Comparison of ENCODE assay signal across 8 cellular contexts in genomic region chr1:150696151-150696550, GRCh38. TPM values are rescaled to one million over a fixed set of nuclear protein-coding genes. Genes with fewer than 3 reads are reported as not detected.
A peak's percentile ranks its signal among the peaks of the same experiment; 100 is the strongest.
DNase-seq lines count a peak whose midpoint lies in the region; ATAC-seq and TF ChIP-seq lines count a peak whose summit lies in the region.
"Had no signal": no experiment of that assay in that cellular context is flagged by ENCODE, and none has a peak within 500 bp of the region (broad histone marks: within the 10 kb centered on the region; RNA-seq: fewer than 3 reads in every experiment).

No MANE protein-coding gene starts in this region.

- H3K4me3 Mint-ChIP-seq in T-cell, result peak overlapping the region; percentile 94 to 99 (median 97)

- in situ Hi-C loops in ACHN (cut with HindIII; ENCODE audit: low pct_ligation_motif_present, low pct_unique_long_range_greater_than_20kb, low sequenced_read_pairs), result no loop called here

- peak overlapping the region; percentile 78 for H3K27ac ChIP-seq in HL-60 (replicated peaks)
- H3K27ac ChIP-seq in skin epidermis, result peak overlapping the region in 7 of 21 experiments; percentile 44 to 80 (median 76)
- no peak overlapping the region for H3K27ac ChIP-seq in caudate nucleus (ENCODE audit: low read depth, low read length)

- peak overlapping the region; percentile 65 to 89 for H3K27ac Mint-ChIP-seq in T-cell

- peaks cover 34 to 38% (median 35%) of the 10 kb centered on the region in 3 donors for H3K4me1 Mint-ChIP-seq in T-cell

- peak overlapping the region; percentile 56 for H3K4me3 ChIP-seq in HL-60 (replicated peaks; ENCODE audit: insufficient read depth, low read length)
- H3K4me3 ChIP-seq in foreskin fibroblast (ENCODE audit: low read depth in 1 of 2, low read length in 2 of 2), result peak overlapping the region; percentile 86 to 96
- H3K4me3 ChIP-seq in skin epidermis, result peak overlapping the region; percentile 44 to 68 (median 59)

- no peaks in the 10 kb centered on the region for H3K27me3 Mint-ChIP-seq in T-cell

- ATAC-seq in T-cell (replicated peaks in 1 of 4) (no peak), GM18517 (IDR thresholded peaks at IDR 0.05; ENCODE audit: unreplicated experiment) (no peak)

- CTCF ChIA-PET in T-cell (lab: Charles Lee), result interaction anchor here in 1 of 2 donors (1.0 to 1.7 kb wide), 3 partner anchors 117 to 230 kb away, joined by 3 to 16 read pairs (median 6); partner anchors contain the start of genes MCL1 and SETDB1

- no peaks in the 10 kb centered on the region for H3K27me3 ChIP-seq in HL-60 (ENCODE audit: insufficient read depth, poor library complexity, severe bottlenecking)

- H3K36me3 Mint-ChIP-seq in T-cell, result peaks cover 17% of the 10 kb centered on the region

- POLR2A ChIA-PET in T-cell (lab: Charles Lee), result interaction anchor here (0.5 to 1.4 kb wide), 3 partner anchors 18 to 116 kb away, joined by 3 to 9 read pairs (median 8); partner anchors contain the start of gene MCL1 (in 1 of the 2)

- no peaks in the 10 kb centered on the region for H3K9me3 Mint-ChIP-seq in T-cell

- DNase-seq in HL-60 (ENCODE audit: low read depth in 1 of 2, low spot score in 1 of 2), result no peak
- DNase-seq in T-cell, result no peak
- DNase-seq in foreskin fibroblast, result no peak
- no peak for DNase-seq in caudate nucleus (lab: John Stamatoyannopoulos, UW)
- no peak for DNase-seq in ACHN
- DNase-seq: NCI-H2171 had no signal

- TF ChIP-seq CTCF in HL-60 (IDR thresholded peaks at IDR 0.05; ENCODE audit: insufficient read depth, low read length) (no peak), foreskin fibroblast (IDR thresholded peaks at IDR 0.05; ENCODE audit: low read depth, low read length) (no peak)

RNA-seq across cellular contexts. Expression of gene GOLPH3L, which starts 0.8 kb away (rescaled TPM):
- 10 to 100 TPM; 10.2 to 23.7 (median 21.5) TPM for total RNA-seq in T-cell

RNA-seq across cellular contexts. Expression of gene HORMAD1, which starts 24.5 kb away (rescaled TPM):
- under 1 TPM in 4 of 5 donors, not detected in 1; 0.28 to 0.55 (median 0.45) TPM for total RNA-seq in T-cell
